In genomic region chr17:77370536-77370935, GRCh38 we compare ENCODE assay signal across 14 cellular contexts.
DNase-seq lines count a peak whose midpoint lies in the region; ATAC-seq lines count a peak whose summit lies in the region.
"Had no signal": no experiment of that assay in that cellular context is flagged by ENCODE, and none has a peak within 500 bp of the region (broad histone marks: within the 10 kb centered on the region; RNA-seq: fewer than 3 reads in every experiment).

No MANE protein-coding gene starts in this region.

- H3K4me3 ChIP-seq in mucosa of stomach (ENCODE audit: low read length) (no peak overlapping the region), thymus (ENCODE audit: low read length) (no peak overlapping the region)

- H3K4me1 Mint-ChIP-seq in activated CD4-positive, alpha-beta T cell treated with anti-CD3 and anti-CD28 coated beads, Interleukin-2, amount 10 ng/mL, durations not matched to agents 24 days and 14 days = peaks cover 55% of the 10 kb centered on the region
- peaks cover 31% of the 10 kb centered on the region for H3K4me1 Mint-ChIP-seq in activated T-helper 2 cell treated with anti-CD3 and anti-CD28 coated beads, Interferon-gamma antibody, Interleukin-2, Interleukin-4, amounts not matched to agents 10 μg/mL and 5 μg/mL and 100 μg/mL, durations not matched to agents 14 hours and 24 hours and 36 hours (ENCODE audit: low read depth)

- H3K27me3 Mint-ChIP-seq in activated CD4-positive, alpha-beta T cell treated with anti-CD3 and anti-CD28 coated beads, Interleukin-2, amount 10 ng/mL, durations not matched to agents 24 days and 14 days = no peaks in the 10 kb centered on the region
- no peaks in the 10 kb centered on the region for H3K27me3 Mint-ChIP-seq in activated T-helper 2 cell treated with anti-CD3 and anti-CD28 coated beads, Interferon-gamma antibody, Interleukin-2, Interleukin-4, amounts not matched to agents 10 μg/mL and 5 μg/mL and 100 μg/mL, durations not matched to agents 14 hours and 24 hours and 36 hours (ENCODE audit: low read depth)

- peak overlapping the region; percentile 37 for H3K27ac ChIP-seq in thymus (ENCODE audit: low read depth)

- H3K9me3 ChIP-seq in mucosa of stomach (ENCODE audit: control insufficient read depth, low read length) (no peaks in the 10 kb centered on the region), thymus (ENCODE audit: control insufficient read depth) (no peaks in the 10 kb centered on the region)

- H3K9ac ChIP-seq in mucosa of stomach (ENCODE audit: low read length) = peak overlapping the region; percentile 33

- ATAC-seq in GM18909 (IDR thresholded peaks at IDR 0.05; ENCODE audit: poor library complexity, unreplicated experiment) (no peak), GM18517 (IDR thresholded peaks at IDR 0.05; ENCODE audit: unreplicated experiment) (no peak)

- H3K36me3 ChIP-seq in mucosa of stomach (ENCODE audit: control insufficient read depth, insufficient read depth, low read length) (no peaks in the 10 kb centered on the region), thymus (ENCODE audit: control insufficient read depth, insufficient read depth) (no peaks in the 10 kb centered on the region)

- peak overlapping the region; percentile 14 for H3K4me3 Mint-ChIP-seq in activated CD4-positive, alpha-beta T cell treated with anti-CD3 and anti-CD28 coated beads, Interleukin-2, amount 10 ng/mL, durations not matched to agents 24 days and 14 days
- peak overlapping the region; percentile 47 for H3K4me3 Mint-ChIP-seq in activated T-helper 2 cell treated with anti-CD3 and anti-CD28 coated beads, Interferon-gamma antibody, Interleukin-2, Interleukin-4, amounts not matched to agents 10 μg/mL and 5 μg/mL and 100 μg/mL, durations not matched to agents 14 hours and 24 hours and 36 hours (ENCODE audit: low read depth)

- H3K9me3 Mint-ChIP-seq in activated CD4-positive, alpha-beta T cell treated with anti-CD3 and anti-CD28 coated beads, Interleukin-2, amount 10 ng/mL, durations not matched to agents 24 days and 14 days = no peaks in the 10 kb centered on the region
- no peaks in the 10 kb centered on the region for H3K9me3 Mint-ChIP-seq in activated T-helper 2 cell treated with anti-CD3 and anti-CD28 coated beads, Interferon-gamma antibody, Interleukin-2, Interleukin-4, amounts not matched to agents 10 μg/mL and 5 μg/mL and 100 μg/mL, durations not matched to agents 14 hours and 24 hours and 36 hours

- no peak for DNase-seq in activated CD4-positive, alpha-beta T cell treated with anti-CD3 and anti-CD28 coated beads, Interleukin-2, amount 10 ng/mL, durations not matched to agents 24 days and 14 days
- DNase-seq in activated CD4-positive, alpha-beta T cell treated with anti-CD3 and anti-CD28 coated beads for 4 hours = no peak
- no peak for DNase-seq in activated T-helper 2 cell treated with anti-CD3 and anti-CD28 coated beads, Interferon-gamma antibody, Interleukin-2, Interleukin-4, amounts not matched to agents 10 μg/mL and 5 μg/mL and 100 μg/mL, durations not matched to agents 14 hours and 24 hours and 36 hours (ENCODE audit: low spot score)
- DNase-seq in activated naive CD4-positive, alpha-beta T cell treated with Interleukin-2 at 50 U/mL for 16 hours = no peak
- DNase-seq: ACHN; caudate nucleus; islet precursor cell; KBM-7; occipital lobe; stimulated activated CD4-positive, alpha-beta T cell treated with anti-CD3 and anti-CD28 coated beads, Interleukin-4, amount 100 ng/mL, for 1 hour had no signal

- H3K4me1 ChIP-seq in mucosa of stomach (ENCODE audit: control insufficient read depth, insufficient read depth, low read length) (peaks cover 67% of the 10 kb centered on the region), thymus (ENCODE audit: control insufficient read depth, insufficient read depth, low read length) (peaks cover 39% of the 10 kb centered on the region)

- 88% methylated on average over 9 of the region's 9 CpGs for WGBS in thymus

- peaks cover 5% of the 10 kb centered on the region for H3K36me3 Mint-ChIP-seq in activated CD4-positive, alpha-beta T cell treated with anti-CD3 and anti-CD28 coated beads, Interleukin-2, amount 10 ng/mL, durations not matched to agents 24 days and 14 days (ENCODE audit: low read depth)
- peaks cover 8% of the 10 kb centered on the region for H3K36me3 Mint-ChIP-seq in activated T-helper 2 cell treated with anti-CD3 and anti-CD28 coated beads, Interferon-gamma antibody, Interleukin-2, Interleukin-4, amounts not matched to agents 10 μg/mL and 5 μg/mL and 100 μg/mL, durations not matched to agents 14 hours and 24 hours and 36 hours (ENCODE audit: low read depth)

- intact Hi-C loops in activated CD4-positive, alpha-beta T cell treated with anti-CD3 and anti-CD28 coated beads, Interleukin-2, amount 10 ng/mL, durations not matched to agents 24 days and 14 days (cut with micrococcal nuclease) = loop anchor here (5.0 kb wide), 1 partner anchor 37 kb away; no protein-coding TSS in a partner anchor
- intact Hi-C loops in activated T-helper 2 cell treated with anti-CD3 and anti-CD28 coated beads, Interferon-gamma antibody, Interleukin-2, Interleukin-4, amounts not matched to agents 10 μg/mL and 5 μg/mL and 100 μg/mL, durations not matched to agents 14 hours and 24 hours and 36 hours (cut with micrococcal nuclease) = loop anchor here (5.0 to 10.0 kb wide), 2 partner anchors 37 to 584 kb away; partner anchors contain the start of gene TNRC6C

- no peak overlapping the region for H3K27ac Mint-ChIP-seq in activated CD4-positive, alpha-beta T cell treated with anti-CD3 and anti-CD28 coated beads, Interleukin-2, amount 10 ng/mL, durations not matched to agents 24 days and 14 days
- H3K27ac Mint-ChIP-seq in activated T-helper 2 cell treated with anti-CD3 and anti-CD28 coated beads, Interferon-gamma antibody, Interleukin-2, Interleukin-4, amounts not matched to agents 10 μg/mL and 5 μg/mL and 100 μg/mL, durations not matched to agents 14 hours and 24 hours and 36 hours = no peak overlapping the region

- H3K27me3 ChIP-seq in mucosa of stomach (ENCODE audit: control insufficient read depth, insufficient read depth, low read length) = no peaks in the 10 kb centered on the region
- no peaks in the 10 kb centered on the region for H3K27me3 ChIP-seq in thymus (ENCODE audit: control insufficient read depth, insufficient read depth)
